ENCODE assay signal across 8 cellular contexts in the genomic region with DNA sequence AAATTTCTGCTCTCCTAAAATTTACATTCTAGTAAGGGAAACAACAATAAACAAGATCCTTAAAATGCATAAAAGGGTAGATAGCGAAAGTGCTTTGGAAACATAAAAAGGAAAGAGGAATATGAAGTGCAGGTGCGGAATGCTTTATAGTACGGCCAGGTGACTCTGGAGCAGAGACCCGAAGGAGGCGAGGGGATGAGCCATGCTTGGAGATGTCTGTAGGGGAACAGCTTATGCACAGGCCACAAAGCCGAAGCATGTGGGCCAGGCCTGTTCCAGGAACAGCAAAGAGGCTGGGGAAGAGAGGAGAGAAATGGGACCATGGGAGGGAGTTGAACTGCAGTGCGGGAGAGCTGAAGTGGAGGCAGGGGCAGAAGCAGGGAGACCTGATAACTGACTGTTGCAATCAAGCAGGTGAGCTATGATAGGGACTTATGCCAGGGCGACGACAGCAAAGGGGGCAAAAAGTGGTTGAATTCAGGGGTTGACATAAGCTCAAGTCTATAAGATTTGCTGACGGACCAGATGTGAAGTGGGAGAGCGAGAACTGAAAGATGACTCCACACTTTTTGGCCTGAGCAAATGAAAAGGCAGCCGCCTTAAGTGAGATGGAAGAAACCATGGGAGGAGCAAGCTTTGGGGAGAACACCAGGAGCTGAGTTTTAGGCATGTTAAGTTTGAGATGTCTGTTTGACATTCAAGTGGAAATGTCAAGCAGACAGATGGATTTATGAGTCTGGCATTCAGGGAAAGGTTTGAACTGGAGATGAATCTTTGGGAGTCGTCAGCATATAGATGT.
A peak's percentile ranks its signal among the peaks of the same experiment; 100 is the strongest.
DNase-seq lines count a peak whose midpoint lies in the region; ATAC-seq and TF ChIP-seq lines count a peak whose summit lies in the region.

No MANE protein-coding gene starts in this region.

- H3K27me3 ChIP-seq in left ventricle myocardium inferior (ENCODE audit: low read depth) (no peaks in the 10 kb centered on the region), brain microvascular endothelial cell (replicated peaks) (no peaks in the 10 kb centered on the region), uterus (no peaks in the 10 kb centered on the region)

- in situ Hi-C loops in brain microvascular endothelial cell (cut with HindIII; ENCODE audit: low pct_ligation_motif_present, low sequenced_read_pairs) = no loop called here

- H3K36me3 ChIP-seq in left ventricle myocardium inferior = peaks cover 13% of the 10 kb centered on the region
- peaks cover 10% of the 10 kb centered on the region for H3K36me3 ChIP-seq in brain microvascular endothelial cell (replicated peaks)
- H3K36me3 ChIP-seq in mesodermal cell (ENCODE audit: control insufficient read depth, insufficient read depth, low read length) = peaks cover 8% of the 10 kb centered on the region
- H3K36me3 ChIP-seq in uterus = no peaks in the 10 kb centered on the region

- H3K27ac ChIP-seq in left ventricle myocardium inferior (replicated peaks) (peak overlapping the region; percentile 99), brain microvascular endothelial cell (no peak overlapping the region), mesodermal cell (ENCODE audit: low read depth, low read length, severe bottlenecking) (peak overlapping the region; percentile 95), uterus (peak overlapping the region; percentile 90 to 91)

- ATAC-seq in Right ventricle myocardium superior (ENCODE audit: poor library complexity) (no peak), GM21515 (IDR thresholded peaks at IDR 0.05; ENCODE audit: unreplicated experiment) (no peak)

- H3K4me3 ChIP-seq in left ventricle myocardium inferior = peak overlapping the region; percentile 100
- H3K4me3 ChIP-seq in brain microvascular endothelial cell (ENCODE audit: low read depth, low read length) = peak overlapping the region; percentile 79
- peak overlapping the region; percentile 88 for H3K4me3 ChIP-seq in mesodermal cell (ENCODE audit: extremely low read depth, insufficient read depth, low read length, poor library complexity, severe bottlenecking)
- H3K4me3 ChIP-seq in uterus = peak overlapping the region; percentile 82 to 86

- TF ChIP-seq POLR2A in uterus (IDR thresholded peaks at IDR 0.05) = no peak

- WGBS in mesodermal cell (ENCODE audit: insufficient coverage in 2 of 2), 2 experiments = 85 to 88% methylated on average over 13 of the region's 13 CpGs

- no peaks in the 10 kb centered on the region for H3K9me3 ChIP-seq in left ventricle myocardium inferior (replicated peaks)
- H3K9me3 ChIP-seq in mesodermal cell (ENCODE audit: control insufficient read depth, low read length) = no peaks in the 10 kb centered on the region
- no peaks in the 10 kb centered on the region for H3K9me3 ChIP-seq in uterus

- TF ChIP-seq CTCF in left ventricle myocardium inferior (IDR thresholded peaks at IDR 0.05; ENCODE audit: borderline replicate concordance) = no peak
- no peak for TF ChIP-seq CTCF in brain microvascular endothelial cell (IDR thresholded peaks at IDR 0.05; ENCODE audit: low read depth, low read length, missing control alignments)
- TF ChIP-seq CTCF in uterus (IDR thresholded peaks at IDR 0.05) = no peak

- peaks cover 42% of the 10 kb centered on the region for H3K4me1 ChIP-seq in left ventricle myocardium inferior
- H3K4me1 ChIP-seq in mesodermal cell (ENCODE audit: control insufficient read depth, insufficient read depth, low read length, poor library complexity, severe bottlenecking) = no peaks in the 10 kb centered on the region
- H3K4me1 ChIP-seq in uterus = no peaks in the 10 kb centered on the region

- no peak for DNase-seq in left ventricle myocardium inferior
- DNase-seq in Right ventricle myocardium superior = no peak
- DNase-seq in brain microvascular endothelial cell = no peak
- no peak for DNase-seq in uterus
- no peak for DNase-seq in AG08395 (ENCODE audit: low spot score)
- DNase-seq in A172 (ENCODE audit: low spot score) = no peak

- intact Hi-C loops in left ventricle myocardium inferior (cut with micrococcal nuclease) = no loop called here
- intact Hi-C loops in Right ventricle myocardium superior (cut with DNase I) = no loop called here
- intact Hi-C loops in uterus (cut with DNase I; ENCODE audit: low total_unique reads) = no loop called here
